In the genomic region with DNA sequence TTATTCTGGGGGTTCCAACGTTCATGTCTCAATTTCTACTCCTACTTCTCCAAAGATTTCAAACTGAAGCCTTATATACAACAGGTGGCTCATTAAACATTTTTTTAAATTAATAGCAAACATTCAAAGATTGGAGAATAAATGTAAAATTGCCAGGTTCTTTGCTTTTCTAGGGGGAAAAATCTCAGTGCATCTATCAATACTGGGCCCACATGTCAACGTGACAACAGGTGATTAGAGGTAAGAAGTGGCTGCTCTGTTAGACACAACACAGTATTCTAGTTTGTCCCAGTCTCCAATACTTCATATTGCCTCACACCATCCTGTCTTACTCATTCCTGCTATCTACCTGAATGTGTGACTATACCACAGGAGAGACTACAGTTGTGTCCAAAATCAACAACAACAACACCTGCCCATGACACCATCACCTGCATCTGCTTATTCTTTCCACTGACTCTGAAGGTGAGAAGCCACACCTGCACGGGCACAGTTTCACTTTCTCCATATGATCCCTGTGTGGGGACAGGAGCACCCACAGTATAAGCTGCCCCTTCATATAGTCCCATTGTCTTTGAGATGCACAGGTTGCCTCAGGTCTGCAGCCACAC, we compare ENCODE assay signal across 23 cellular contexts.
DNase-seq lines count a peak whose midpoint lies in the region; TF ChIP-seq lines count a peak whose summit lies in the region.
"Had no signal": no experiment of that assay in that cellular context is flagged by ENCODE, and none has a peak within 500 bp of the region (broad histone marks: within the 10 kb centered on the region; RNA-seq: fewer than 3 reads in every experiment).

No MANE protein-coding gene starts in this region.

- no peak for TF ChIP-seq CTCF in OCI-LY7 (conservative IDR thresholded peaks at IDR 0.05; ENCODE audit: low read length)
- TF ChIP-seq CTCF in nephron progenitor cell (IDR thresholded peaks at IDR 0.05) = no peak

- no peaks in the 10 kb centered on the region for H3K79me2 ChIP-seq in OCI-LY7 (ENCODE audit: insufficient read depth, low read depth, low read length)

- intact Hi-C loops in OCI-LY7 (cut with micrococcal nuclease; ENCODE audit: unreplicated experiment) = loop anchor here (1.0 to 5.0 kb wide), 2 partner anchors 427 to 594 kb away; no protein-coding TSS in a partner anchor

- H3K4me2 ChIP-seq in OCI-LY7 (ENCODE audit: low read length) = peak overlapping the region; percentile 6; the same call in 1 of the 2 replicates

- POLR2A ChIA-PET in OCI-LY7 (lab: Charles Lee) = interaction anchor here (0.5 kb wide), 1 partner anchor 191 kb away, joined by 5 read pairs; no protein-coding TSS in a partner anchor

- H2AFZ ChIP-seq in OCI-LY7 (ENCODE audit: low read length) = no peak overlapping the region

- no peaks in the 10 kb centered on the region for H3K9me3 ChIP-seq in OCI-LY7 (ENCODE audit: low read length)
- H3K9me3 ChIP-seq: BE2C, left ventricle myocardium inferior, transverse colon had no signal

- H4K20me1 ChIP-seq in OCI-LY7 (ENCODE audit: insufficient read depth, low read length) = no peaks in the 10 kb centered on the region

- no peak overlapping the region for H3K4me3 Mint-ChIP-seq in nephron progenitor cell
- H3K4me3 Mint-ChIP-seq: activated CD4-positive, alpha-beta memory T cell treated with anti-CD3 and anti-CD28 coated beads for 36 hours; central memory CD8-positive, alpha-beta T cell; HFFc6; mesothelial cell of epicardium; naive thymus-derived CD4-positive, alpha-beta T cell; T-helper 1 cell treated with Interleukin-12 subunit alpha and Interleukin-12 subunit beta and Interleukin-4 antibody, amounts not matched to agents 30 μg/mL and 1 μg/mL, for 36 hours had no signal

- no peak overlapping the region for H3K27ac ChIP-seq in OCI-LY7 (ENCODE audit: low read depth, low read length, poor library complexity, severe bottlenecking)
- peak overlapping the region; percentile 2 for H3K27ac ChIP-seq in caudate nucleus (ENCODE audit: low read depth, low read length)
- H3K27ac ChIP-seq: left ventricle myocardium inferior, transverse colon had no signal

- no peaks in the 10 kb centered on the region for H3K36me3 ChIP-seq in OCI-LY7 (ENCODE audit: insufficient read depth, low read length)
- H3K36me3 ChIP-seq: BE2C, left ventricle myocardium inferior, transverse colon had no signal

- peak; percentile 13 for DNase-seq in DMS53 treated with DMSO at 0.1 percent for 48 hours (lab: John Stamatoyannopoulos, UW; ENCODE audit: unreplicated experiment)
- DNase-seq in OCI-LY7 (ENCODE audit: low spot score) = no peak
- no peak for DNase-seq in caudate nucleus (lab: John Stamatoyannopoulos, UW)
- no peak for DNase-seq in nephron progenitor cell
- no peak for DNase-seq in SHP77 (lab: John Stamatoyannopoulos, UW)
- DNase-seq in activated T-cell treated with anti-CD3 and anti-CD28 coated beads for 4 hours = no peak
- DNase-seq in stimulated activated naive CD4-positive, alpha-beta T cell (lab: John Stamatoyannopoulos, UW) = no peak
- DNase-seq in T-helper 1 cell = no peak
- DNase-seq: activated CD4-positive, alpha-beta memory T cell treated with anti-CD3 and anti-CD28 coated beads for 36 hours; activated CD4-positive, CD25-positive, alpha-beta regulatory T cell treated with anti-CD3 and anti-CD28 coated beads, Interleukin-2, amount 50 U/mL, for 72 hours; activated CD8-positive, alpha-beta memory T cell treated with anti-CD3 and anti-CD28 coated beads, Interleukin-2, amount 50 U/mL, for 4 hours; GF-D8; left ventricle myocardium inferior; naive thymus-derived CD4-positive, alpha-beta T cell; NCI-H2081; transverse colon had no signal

- H3K4me1 Mint-ChIP-seq in nephron progenitor cell = peaks cover 97% of the 10 kb centered on the region
- H3K4me1 Mint-ChIP-seq: central memory CD8-positive, alpha-beta T cell had no signal

- H3K27ac Mint-ChIP-seq in nephron progenitor cell = peak overlapping the region; percentile 15
- H3K27ac Mint-ChIP-seq: activated CD4-positive, alpha-beta memory T cell treated with anti-CD3 and anti-CD28 coated beads for 36 hours; activated naive CD4-positive, alpha-beta T cell treated with anti-CD3 and anti-CD28 coated beads, Interleukin-2, amount 50 U/mL, for 72 hours; activated T-helper 2 cell treated with anti-CD3 and anti-CD28 coated beads, Interferon-gamma antibody, Interleukin-2, Interleukin-4, amounts not matched to agents 10 μg/mL and 5 μg/mL and 100 μg/mL, durations not matched to agents 14 hours and 24 hours and 36 hours; HFFc6; mesothelial cell of epicardium; naive thymus-derived CD4-positive, alpha-beta T cell; T-helper 1 cell treated with Interleukin-12 subunit alpha and Interleukin-12 subunit beta and Interleukin-4 antibody, amounts not matched to agents 30 μg/mL and 1 μg/mL, for 36 hours had no signal

- H3K36me3 Mint-ChIP-seq in nephron progenitor cell (ENCODE audit: low read depth) = peaks cover 7% of the 10 kb centered on the region
- H3K36me3 Mint-ChIP-seq: activated CD4-positive, alpha-beta memory T cell treated with anti-CD3 and anti-CD28 coated beads for 36 hours; activated naive CD4-positive, alpha-beta T cell treated with anti-CD3 and anti-CD28 coated beads, Interleukin-2, amount 50 U/mL, for 72 hours; mesothelial cell of epicardium; naive thymus-derived CD4-positive, alpha-beta T cell had no signal

- H3K4me1 ChIP-seq in OCI-LY7 (ENCODE audit: insufficient read depth, low read length, poor library complexity, severe bottlenecking) = peaks cover 13% of the 10 kb centered on the region

- BruUV-seq in OCI-LY7 (replicated peaks; lab: Mats Ljungman, UMichigan) = no TSS peak

- peaks cover 3% of the 10 kb centered on the region for H3K27me3 Mint-ChIP-seq in nephron progenitor cell (ENCODE audit: low read depth, poor library complexity)

- H3K9me3 Mint-ChIP-seq in nephron progenitor cell = no peaks in the 10 kb centered on the region
- H3K9me3 Mint-ChIP-seq: activated CD4-positive, alpha-beta memory T cell treated with anti-CD3 and anti-CD28 coated beads for 36 hours; activated naive CD4-positive, alpha-beta T cell treated with anti-CD3 and anti-CD28 coated beads, Interleukin-2, amount 50 U/mL, for 72 hours; activated T-helper 2 cell treated with anti-CD3 and anti-CD28 coated beads, Interferon-gamma antibody, Interleukin-2, Interleukin-4, amounts not matched to agents 10 μg/mL and 5 μg/mL and 100 μg/mL, durations not matched to agents 14 hours and 24 hours and 36 hours; central memory CD8-positive, alpha-beta T cell; HFFc6; mesothelial cell of epicardium; naive thymus-derived CD4-positive, alpha-beta T cell; T-helper 1 cell treated with Interleukin-12 subunit alpha and Interleukin-12 subunit beta and Interleukin-4 antibody, amounts not matched to agents 30 μg/mL and 1 μg/mL, for 36 hours had no signal

- H3K9me2 ChIP-seq in OCI-LY7 (ENCODE audit: insufficient read depth, low read length) = no peaks in the 10 kb centered on the region

- CTCF ChIA-PET in OCI-LY7 (lab: Charles Lee; ENCODE audit: unreplicated experiment) = interaction anchor here (0.7 kb wide), 1 partner anchor 430 kb away, joined by 3 read pairs; no protein-coding TSS in a partner anchor

- no peak overlapping the region for H3K4me3 ChIP-seq in OCI-LY7 (ENCODE audit: low read depth, low read length, poor library complexity, severe bottlenecking)
- H3K4me3 ChIP-seq: left ventricle myocardium inferior, transverse colon had no signal
